Comparison of ENCODE assay signal across 8 cellular contexts in the genomic region with DNA sequence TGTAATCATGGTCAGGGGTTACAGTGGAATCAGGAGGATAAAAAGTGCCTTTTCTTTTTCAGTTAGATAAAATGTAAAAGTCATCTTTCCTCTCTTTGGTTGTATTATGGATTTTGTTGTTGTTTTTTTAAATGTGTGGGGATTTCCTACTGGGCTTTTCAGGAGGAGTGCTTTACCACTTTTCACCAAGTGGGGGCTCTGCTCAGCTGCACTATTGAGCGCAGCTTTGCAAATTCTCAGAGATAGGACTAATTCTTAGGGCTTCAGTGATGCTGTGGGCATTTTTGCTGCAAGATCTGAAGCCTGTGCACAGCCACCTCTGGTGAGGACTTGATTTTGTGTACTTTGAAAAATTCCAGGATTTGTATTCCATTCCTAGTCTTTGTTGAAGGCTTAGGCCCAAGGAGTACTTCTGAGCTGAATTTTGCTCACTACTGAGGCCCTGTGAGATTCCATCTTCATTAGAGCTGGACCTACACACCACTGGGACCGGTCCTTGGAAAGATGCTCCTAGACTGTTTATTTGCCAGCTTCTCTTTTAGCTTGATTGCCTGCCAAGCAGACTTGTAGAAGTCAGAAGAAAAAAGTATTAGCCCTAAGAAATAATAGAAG. TPM values are rescaled to one million over a fixed set of nuclear protein-coding genes. Genes with fewer than 3 reads are reported as not detected.
DNase-seq lines count a peak whose midpoint lies in the region; ATAC-seq and TF ChIP-seq lines count a peak whose summit lies in the region.

No MANE protein-coding gene starts in this region.

- H3K4me1 Mint-ChIP-seq in naive thymus-derived CD8-positive, alpha-beta T cell, result peaks cover 4 to 29% (median 18%) of the 10 kb centered on the region in 4 donors

- TF ChIP-seq CTCF in heart right ventricle (IDR thresholded peaks at IDR 0.05) (peak in 8 of 9 donors; percentile 23 to 63 (median 58)), OCI-LY7 (conservative IDR thresholded peaks at IDR 0.05; ENCODE audit: low read length) (peak; percentile 97), fibroblast of lung (conservative IDR thresholded peaks at IDR 0.05 in 1 of 2, IDR thresholded peaks at IDR 0.05 in 1 of 2; ENCODE audit: low read depth in 1 of 2, low read length in 2 of 2) (peak; percentile 68 to 77), gastrocnemius medialis (IDR thresholded peaks at IDR 0.05 in 4 of 5, conservative IDR thresholded peaks at IDR 0.05 in 1 of 5) (peak in 4 of 5 experiments; percentile 20 to 66 (median 44))

- H3K4me1 ChIP-seq in heart right ventricle (peaks cover 0 to 15% (median 8%) of the 10 kb centered on the region in 9 donors), OCI-LY7 (ENCODE audit: insufficient read depth, low read length, poor library complexity, severe bottlenecking) (peaks cover 40% of the 10 kb centered on the region), fibroblast of lung (ENCODE audit: control insufficient read depth, extremely low read depth, insufficient read depth, low read length) (peaks cover 6% of the 10 kb centered on the region), gastrocnemius medialis (peaks cover 4 to 10% of the 10 kb centered on the region in 2 donors)

- POLR2A ChIA-PET in OCI-LY7 (lab: Charles Lee), result interaction anchor here (0.7 to 1.8 kb wide), 9 partner anchors 10 to 71 kb away, joined by 3 to 6 read pairs (median 5); no protein-coding TSS in a partner anchor
- POLR2A ChIA-PET in naive thymus-derived CD8-positive, alpha-beta T cell (lab: Charles Lee), result no interaction called here

- CTCF ChIA-PET in OCI-LY7 (lab: Charles Lee; ENCODE audit: unreplicated experiment), result interaction anchor here (0.9 to 2.3 kb wide), 4 partner anchors 25 to 52 kb away, joined by 3 to 10 read pairs (median 10); no protein-coding TSS in a partner anchor

- H3K27me3 ChIP-seq in heart right ventricle, result peaks cover 0 to 19% (median 0%) of the 10 kb centered on the region in 7 donors
- H3K27me3 ChIP-seq in fibroblast of lung (ENCODE audit: control insufficient read depth, insufficient read depth, low read length), result no peaks in the 10 kb centered on the region
- peaks cover 0 to 15% (median 0%) of the 10 kb centered on the region in 3 donors for H3K27me3 ChIP-seq in gastrocnemius medialis

- H3K4me2 ChIP-seq in OCI-LY7 (ENCODE audit: low read length) (peak overlapping the region; percentile 32; the same call in 1 of the 2 replicates), fibroblast of lung (ENCODE audit: extremely low read depth, insufficient read depth, low read length) (no peak overlapping the region)

- H3K79me2 ChIP-seq in OCI-LY7 (ENCODE audit: insufficient read depth, low read depth, low read length), result peaks cover 5% of the 10 kb centered on the region
- no peaks in the 10 kb centered on the region for H3K79me2 ChIP-seq in fibroblast of lung (ENCODE audit: control insufficient read depth, insufficient read depth, low read length)

- H2AFZ ChIP-seq in OCI-LY7 (ENCODE audit: low read length) (no peak overlapping the region; the same call in 1 of the 2 replicates), fibroblast of lung (ENCODE audit: low read length) (no peak overlapping the region)

- H3K27me3 Mint-ChIP-seq in naive thymus-derived CD8-positive, alpha-beta T cell, result no peaks in the 10 kb centered on the region

- in situ Hi-C loops in gastrocnemius medialis (cut with MboI; ENCODE audit: low sequenced_read_pairs in 4 of 4), result no loop called here

- H4K20me1 ChIP-seq in OCI-LY7 (ENCODE audit: insufficient read depth, low read length), result peaks cover 4% of the 10 kb centered on the region; the same call in 1 of the 2 replicates
- H4K20me1 ChIP-seq in fibroblast of lung (ENCODE audit: control insufficient read depth, extremely low read depth, insufficient read depth, low read length), result no peaks in the 10 kb centered on the region

- H3K4me3 Mint-ChIP-seq in naive thymus-derived CD8-positive, alpha-beta T cell, result peak overlapping the region in 1 of 10 donors; percentile 15

- 65 to 70% methylated on average over 2 of the region's 2 CpGs for WGBS in heart right ventricle, 2 donors

- peak overlapping the region in 2 of 10 donors; percentile 22 to 25 for H3K27ac Mint-ChIP-seq in naive thymus-derived CD8-positive, alpha-beta T cell

- H3K4me3 ChIP-seq in heart right ventricle (no peak overlapping the region), OCI-LY7 (ENCODE audit: low read depth, low read length, poor library complexity, severe bottlenecking) (no peak overlapping the region), fibroblast of lung (replicated peaks in 1 of 4; ENCODE audit: control extremely low read depth in 1 of 4, insufficient read depth in 1 of 4, low read depth in 3 of 4, low read length in 4 of 4) (no peak overlapping the region), gastrocnemius medialis (no peak overlapping the region)

- H3K9me3 ChIP-seq in heart right ventricle (no peaks in the 10 kb centered on the region), OCI-LY7 (ENCODE audit: low read length) (no peaks in the 10 kb centered on the region), fibroblast of lung (ENCODE audit: control insufficient read depth, insufficient read depth, low read depth, low read length) (no peaks in the 10 kb centered on the region), gastrocnemius medialis (no peaks in the 10 kb centered on the region)

- ATAC-seq in heart right ventricle (no peak), gastrocnemius medialis (no peak)
- no peak for ATAC-seq in naive thymus-derived CD8-positive, alpha-beta T cell

- H3K9me3 Mint-ChIP-seq in naive thymus-derived CD8-positive, alpha-beta T cell, result no peaks in the 10 kb centered on the region

- DNase-seq in heart right ventricle (no peak), cardiac septum (ENCODE audit: low spot score) (no peak), OCI-LY7 (ENCODE audit: low spot score) (peak; percentile 75), fibroblast of lung (ENCODE audit: low read depth in 2 of 2) (peak; percentile 17 to 50), gastrocnemius medialis (no peak), NCI-H446 treated with DMSO at 0.1 percent for 48 hours (lab: John Stamatoyannopoulos, UW) (no peak), NCI-H1105 (lab: John Stamatoyannopoulos, UW) (no peak)
- no peak for DNase-seq in naive thymus-derived CD8-positive, alpha-beta T cell

- H3K9me2 ChIP-seq in OCI-LY7 (ENCODE audit: insufficient read depth, low read length), result no peaks in the 10 kb centered on the region

- peaks cover 0 to 3% (median 0%) of the 10 kb centered on the region in 3 donors for H3K36me3 Mint-ChIP-seq in naive thymus-derived CD8-positive, alpha-beta T cell

- H3K9ac ChIP-seq in fibroblast of lung (ENCODE audit: insufficient read depth, low read length), result no peak overlapping the region

- intact Hi-C loops in heart right ventricle (cut with DNase I) (loop anchor here in 1 of 10 donors (5.0 kb wide), 1 partner anchor 44 kb away; no protein-coding TSS in a partner anchor), cardiac septum (cut with DNase I) (no loop called here), OCI-LY7 (cut with micrococcal nuclease; ENCODE audit: unreplicated experiment) (loop anchor here (1.0 to 5.0 kb wide), 5 partner anchors 25 to 494 kb away; partner anchors contain the start of gene ATOSA), gastrocnemius medialis (cut with DNase I; ENCODE audit: low total_unique reads) (loop anchor here (2.0 to 10.0 kb wide), 2 partner anchors 43 to 79 kb away; no protein-coding TSS in a partner anchor)

- no TSS peak for BruUV-seq in OCI-LY7 (replicated peaks; lab: Mats Ljungman, UMichigan)

- no peak for TF ChIP-seq POLR2A in gastrocnemius medialis (IDR thresholded peaks at IDR 0.05)

- no peak overlapping the region for H3K27ac ChIP-seq in heart right ventricle
- H3K27ac ChIP-seq in OCI-LY7 (ENCODE audit: low read depth, low read length, poor library complexity, severe bottlenecking), result peak overlapping the region; percentile 46
- no peak overlapping the region for H3K27ac ChIP-seq in fibroblast of lung (ENCODE audit: insufficient read depth, low read length)
- H3K27ac ChIP-seq in gastrocnemius medialis, result no peak overlapping the region

- H3K36me3 ChIP-seq in heart right ventricle (no peaks in the 10 kb centered on the region), OCI-LY7 (ENCODE audit: insufficient read depth, low read length) (no peaks in the 10 kb centered on the region), fibroblast of lung (ENCODE audit: control insufficient read depth, insufficient read depth, low read length) (no peaks in the 10 kb centered on the region), gastrocnemius medialis (no peaks in the 10 kb centered on the region)

RNA-seq across cellular contexts. Expression of gene GNB5, which starts 7.5 kb away (rescaled TPM):
- total RNA-seq in heart right ventricle, result 10 to 100 TPM in 4 of 10 donors, 1 to 10 TPM in 6; 6.4 to 12.8 (median 8.5) TPM
- 1 to 10 TPM; 4.7 to 6.8 TPM for polyA plus RNA-seq in heart right ventricle
- total RNA-seq in cardiac septum, result 9.7 TPM
- total RNA-seq in OCI-LY7 (2014; rRNA removed; shearing (Covaris generic)), result 53.9 and 56.3 TPM in 2 replicates
- total RNA-seq in OCI-LY7 (2022), result 49.0 and 60.3 TPM in 2 replicates
- 40.3 and 52.2 TPM in 2 replicates for total RNA-seq in fibroblast of lung
- polyA plus RNA-seq in fibroblast of lung, result 27.4 and 44.0 TPM in 2 replicates
- polyA plus RNA-seq in fibroblast of lung (2012), result 25.8 and 33.4 TPM in 2 replicates
- 14.9 and 20.5 TPM in 2 replicates for polyA minus RNA-seq in fibroblast of lung (ENCODE audit: low replicate concordance)
- 1 to 10 TPM; 2.9 to 4.6 (median 3.6) TPM for total RNA-seq in gastrocnemius medialis
- total RNA-seq in naive thymus-derived CD8-positive, alpha-beta T cell, result 10 to 100 TPM; 45.2 to 48.5 TPM
- polyA plus RNA-seq in naive thymus-derived CD8-positive, alpha-beta T cell, result 10 to 100 TPM; 32.4 to 41.7 (median 32.8) TPM

Comparison
In these comparisons a context has a peak if more than half of its experiments do, and no peak if none do; other contexts are left out.
1. DNase-seq: peak in OCI-LY7 (single experiment) and fibroblast of lung (2 of 2); none in heart right ventricle (0 of 2), cardiac septum (single experiment), gastrocnemius medialis (0 of 2), naive thymus-derived CD8-positive, alpha-beta T cell (0 of 10), NCI-H446 treated with DMSO at 0.1 percent for 48 hours (single experiment) and NCI-H1105 (single experiment).
2. CTCF ChIP-seq: peak in every context shown above with its lines; median percentile 97 in OCI-LY7; 72 in fibroblast of lung; 58 in heart right ventricle; 44 in gastrocnemius medialis.